Comparison of ENCODE assay signal across 8 cellular contexts in genomic region chr10:114703377-114704125, GRCh38. TPM values are rescaled to one million over a fixed set of nuclear protein-coding genes. Genes with fewer than 3 reads are reported as not detected.
A peak's percentile ranks its signal among the peaks of the same experiment; 100 is the strongest.
DNase-seq lines count a peak whose midpoint lies in the region; ATAC-seq and TF ChIP-seq lines count a peak whose summit lies in the region.

No MANE protein-coding gene starts in this region.

- H3K79me1 ChIP-seq in mesenchymal stem cell (replicated peaks; ENCODE audit: low read length, poor library complexity, severe bottlenecking): peaks cover 13% of the 10 kb centered on the region

- no peaks in the 10 kb centered on the region for H3K36me3 ChIP-seq in mammary epithelial cell (ENCODE audit: insufficient read depth, low read length)
- no peaks in the 10 kb centered on the region for H3K36me3 ChIP-seq in mesenchymal stem cell (ENCODE audit: control insufficient read depth in 1 of 2, insufficient read depth in 2 of 2, low read depth in 1 of 2, low read length in 2 of 2)
- 0 out of 2 replicates have a peak, but pooled peaks cover 6% of the 10 kb centered on the region for H3K36me3 ChIP-seq in MG63

- no peaks in the 10 kb centered on the region for H3K27me3 ChIP-seq in mammary epithelial cell (ENCODE audit: insufficient read depth, low read length)
- H3K27me3 ChIP-seq in mesenchymal stem cell (ENCODE audit: control insufficient read depth in 1 of 2, insufficient read depth in 1 of 2, low read length in 2 of 2): peaks cover 0 to 16% of the 10 kb centered on the region in 2 experiments
- no peaks in the 10 kb centered on the region for H3K27me3 ChIP-seq in MG63

- 44% methylated on average over 6 of the region's 6 CpGs for WGBS in mammary epithelial cell (ENCODE audit: low coverage, missing lambda C conversion rate)
- WGBS in mesenchymal stem cell: 40% methylated on average over 2 of the region's 6 CpGs

- peak; percentile 49 for DNase-seq in ELR (ENCODE audit: low read depth)
- peak; percentile 22 to 36 for DNase-seq in Kasumi-1 (lab: John Stamatoyannopoulos, UW)
- no peak for DNase-seq in mammary epithelial cell
- no peak for DNase-seq in mesenchymal stem cell
- no peak for DNase-seq in MG63
- no peak for DNase-seq in cortex of kidney (lab: John Stamatoyannopoulos, UW)
- no peak for DNase-seq in stimulated activated CD8-positive, alpha-beta memory T cell treated with anti-CD3 and anti-CD28 coated beads, Interleukin-4, amount 100 ng/mL, for 48 hours

- TF ChIP-seq CTCF in mammary epithelial cell (conservative IDR thresholded peaks at IDR 0.05 in 1 of 2, IDR thresholded peaks at IDR 0.05 in 1 of 2; ENCODE audit: extremely low read depth in 1 of 2, insufficient read depth in 1 of 2, low read depth in 1 of 2, low read length in 2 of 2): peak; percentile 59 to 83

- H4K91ac ChIP-seq in mesenchymal stem cell (ENCODE audit: low read length): no peak overlapping the region

- H3K9ac ChIP-seq in mammary epithelial cell (ENCODE audit: insufficient read depth, low read length) (no peak overlapping the region), mesenchymal stem cell (ENCODE audit: low read length) (no peak overlapping the region)

- CTCF ChIA-PET in mammary epithelial cell (lab: Charles Lee; ENCODE audit: low non-redundant PET): interaction anchor here (0.6 to 0.7 kb wide), 4 partner anchors 126 to 529 kb away, joined by 3 to 5 read pairs (median 5); no protein-coding TSS in a partner anchor

- H3K27ac ChIP-seq in mammary epithelial cell (ENCODE audit: insufficient read depth, low read depth, low read length) (no peak overlapping the region), mesenchymal stem cell (ENCODE audit: low read length, poor library complexity, severe bottlenecking) (no peak overlapping the region)

- no peaks in the 10 kb centered on the region for H4K20me1 ChIP-seq in mammary epithelial cell (ENCODE audit: insufficient read depth, low read length)

- H4K8ac ChIP-seq in mesenchymal stem cell (ENCODE audit: low read length): no peak overlapping the region

- no peak overlapping the region for H2BK120ac ChIP-seq in mesenchymal stem cell (ENCODE audit: low read depth, low read length)

- H2BK5ac ChIP-seq in mesenchymal stem cell (ENCODE audit: low read depth, low read length, poor library complexity, severe bottlenecking): no peak overlapping the region

- BruUV-seq in mammary epithelial cell (replicated peaks; lab: Mats Ljungman, UMichigan): no TSS peak

- H3K18ac ChIP-seq in mesenchymal stem cell (ENCODE audit: low read depth in 1 of 2, low read length in 2 of 2): no peak overlapping the region

- H3K9me3 ChIP-seq in mammary epithelial cell (replicated peaks; ENCODE audit: insufficient read depth, low read length): no peaks in the 10 kb centered on the region
- H3K9me3 ChIP-seq in mesenchymal stem cell (ENCODE audit: control insufficient read depth, low read length): no peaks in the 10 kb centered on the region
- no peaks in the 10 kb centered on the region for H3K9me3 ChIP-seq in MG63

- in situ Hi-C loops in mammary epithelial cell (cut with MboI; ENCODE audit: low sequenced_read_pairs in 2 of 2): no loop called here

- no peak for ATAC-seq in HG03095 (IDR thresholded peaks at IDR 0.05; ENCODE audit: unreplicated experiment)

- H3K79me2 ChIP-seq in mammary epithelial cell (ENCODE audit: insufficient read depth, low read length): no peaks in the 10 kb centered on the region

- H2BK15ac ChIP-seq in mesenchymal stem cell (ENCODE audit: low read depth, poor library complexity, severe bottlenecking): no peak overlapping the region

- dilution Hi-C loops in mammary epithelial cell (cut with HindIII; ENCODE audit: low sequenced_read_pairs): no loop called here

- no peak overlapping the region for H3K4ac ChIP-seq in mesenchymal stem cell (ENCODE audit: low read depth in 1 of 2, low read length in 2 of 2)

- H3K23ac ChIP-seq in mesenchymal stem cell (ENCODE audit: low read length in 2 of 2): no peak overlapping the region

- no peak overlapping the region for H3K14ac ChIP-seq in mesenchymal stem cell (ENCODE audit: low read length in 2 of 2)

- H3K4me1 ChIP-seq in mammary epithelial cell (ENCODE audit: insufficient read depth, low read length) (peaks cover 4% of the 10 kb centered on the region), mesenchymal stem cell (ENCODE audit: control insufficient read depth, insufficient read depth, low read depth, low read length) (peaks cover 2% of the 10 kb centered on the region)

- no peak overlapping the region for H2BK12ac ChIP-seq in mesenchymal stem cell (ENCODE audit: low read length in 2 of 2)

- no peak overlapping the region for H2AFZ ChIP-seq in mammary epithelial cell (ENCODE audit: low read depth, low read length)
- H2AFZ ChIP-seq in mesenchymal stem cell (ENCODE audit: low read depth, low read length): no peak overlapping the region

- no peak overlapping the region for H3K4me3 ChIP-seq in mammary epithelial cell (replicated peaks in 1 of 3; ENCODE audit: insufficient read depth in 1 of 3, low read depth in 2 of 3, low read length in 3 of 3)
- no peak overlapping the region for H3K4me3 ChIP-seq in mesenchymal stem cell (ENCODE audit: insufficient read depth in 1 of 2, low read depth in 1 of 2, low read length in 2 of 2)
- H3K4me3 ChIP-seq in MG63: no peak overlapping the region

- no peak overlapping the region for H3K4me2 ChIP-seq in mammary epithelial cell (ENCODE audit: insufficient read depth, low read depth, low read length)
- no peak overlapping the region for H3K4me2 ChIP-seq in mesenchymal stem cell (ENCODE audit: low read length, poor library complexity, severe bottlenecking)

- H2AK5ac ChIP-seq in mesenchymal stem cell (ENCODE audit: low read length, severe bottlenecking): peak overlapping the region; percentile 35

- intact Hi-C loops in mammary epithelial cell (cut with micrococcal nuclease): loop anchor here (1.0 to 2.0 kb wide), 4 partner anchors 83 to 425 kb away; no protein-coding TSS in a partner anchor

RNA-seq across cellular contexts. Expression of gene ABLIM1, which starts 45.5 kb away (rescaled TPM):
- total RNA-seq in mammary epithelial cell: 100 to 1,000 TPM in 1 of 2 donors, 10 to 100 TPM in 1; 99.9 to 164 TPM
- polyA plus RNA-seq in mammary epithelial cell: 75.0 TPM
- polyA minus RNA-seq in mammary epithelial cell: 117 TPM
- 6.7 TPM for polyA plus RNA-seq in mesenchymal stem cell (2013, experiment 1 of 2)
- polyA plus RNA-seq in mesenchymal stem cell (2013, experiment 2 of 2): 5.9 TPM
- total RNA-seq in MG63 (2014; rRNA removed; shearing (Covaris generic); ENCODE audit: low replicate concordance): 19.4 and 23.9 TPM in 2 replicates

Comparison
In these comparisons a context has a peak if more than half of its experiments do, and no peak if none do; other contexts are left out.
1. DNase-seq: peak in ELR (single experiment) and Kasumi-1 (2 of 2); none in mammary epithelial cell (single experiment), mesenchymal stem cell (single experiment), MG63 (single experiment), cortex of kidney (single experiment) and stimulated activated CD8-positive, alpha-beta memory T cell treated with anti-CD3 and anti-CD28 coated beads, Interleukin-4, amount 100 ng/mL, for 48 hours (single experiment).